Comparison of ENCODE assay signal across 20 cellular contexts in the genomic region with DNA sequence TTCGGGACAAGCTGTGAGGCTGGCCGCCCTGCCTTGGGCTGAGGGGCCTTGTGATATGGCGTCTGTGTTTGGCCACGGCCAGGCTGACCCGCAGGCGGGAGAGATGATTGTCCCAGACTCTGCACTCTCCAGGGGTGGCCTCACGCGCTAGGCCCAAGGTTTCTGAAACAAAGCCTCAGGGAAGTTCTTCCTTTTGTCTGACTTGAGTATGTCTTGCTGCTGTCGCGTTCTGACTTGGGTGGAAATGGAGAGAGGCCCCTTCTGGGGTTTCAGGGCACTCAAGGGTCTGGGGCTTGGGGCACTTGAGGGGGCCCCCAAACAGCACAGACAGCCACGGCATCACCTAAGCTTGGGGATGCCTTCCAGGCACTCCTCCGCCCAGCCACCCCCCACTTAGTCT. TPM values are rescaled to one million over a fixed set of nuclear protein-coding genes. Genes with fewer than 3 reads are reported as not detected.
A peak's percentile ranks its signal among the peaks of the same experiment; 100 is the strongest.
DNase-seq lines count a peak whose midpoint lies in the region; ATAC-seq and TF ChIP-seq lines count a peak whose summit lies in the region.
"Had no signal": no experiment of that assay in that cellular context is flagged by ENCODE, and none has a peak within 500 bp of the region (broad histone marks: within the 10 kb centered on the region; RNA-seq: fewer than 3 reads in every experiment).

No MANE protein-coding gene starts in this region.

- H3K4me3 ChIP-seq in cardiac muscle cell (no peak overlapping the region), right cardiac atrium (ENCODE audit: low read length) (no peak overlapping the region), endodermal cell (ENCODE audit: low read length) (no peak overlapping the region)
- H3K4me3 ChIP-seq: left ventricle myocardium inferior, right lobe of liver, spleen, uterus had no signal

- ATAC-seq in right cardiac atrium (no peak), GM18520 (IDR thresholded peaks at IDR 0.05; ENCODE audit: unreplicated experiment) (no peak)

- H3K36me3 ChIP-seq in cardiac muscle cell (no peaks in the 10 kb centered on the region), endodermal cell (ENCODE audit: control insufficient read depth, insufficient read depth, low read length) (no peaks in the 10 kb centered on the region)
- H3K36me3 ChIP-seq: left ventricle myocardium inferior, right lobe of liver, spleen, uterus had no signal

- 70% methylated on average over 12 of the region's 12 CpGs for whole genome bisulfite sequencing in right cardiac atrium
- 80 to 84% methylated on average over 10 to 12 of the region's 12 CpGs for WGBS in endodermal cell (ENCODE audit: insufficient coverage in 1 of 2, insufficient read length in 1 of 2), 2 experiments

- H3K27me3 ChIP-seq in cardiac muscle cell (peaks cover 33% of the 10 kb centered on the region), right cardiac atrium (ENCODE audit: control insufficient read depth, insufficient read depth) (no peaks in the 10 kb centered on the region), endodermal cell (ENCODE audit: control insufficient read depth, insufficient read depth, low read length, poor library complexity, severe bottlenecking) (peaks cover 75% of the 10 kb centered on the region)
- H3K27me3 ChIP-seq: right lobe of liver had no signal

- H3K27ac Mint-ChIP-seq in endodermal cell: no peak overlapping the region
- no peak overlapping the region for H3K27ac Mint-ChIP-seq in activated naive CD4-positive, alpha-beta T cell treated with anti-CD3 and anti-CD28 coated beads, Interleukin-2, amount 10 ng/mL, durations not matched to agents 7 days and 5 days
- H3K27ac Mint-ChIP-seq: activated naive CD8-positive, alpha-beta T cell treated with anti-CD3 and anti-CD28 coated beads for 36 hours; CD8-positive, alpha-beta memory T cell; effector memory CD8-positive, alpha-beta T cell; stimulated activated naive CD8-positive, alpha-beta T cell treated with anti-CD3 and anti-CD28 coated beads, Interleukin-15, Interleukin-2, amounts not matched to agents 100 ng/mL and 50 ng/mL, for 24 hours had no signal

- H3K9me3 ChIP-seq in cardiac muscle cell (ENCODE audit: low read depth) (no peaks in the 10 kb centered on the region), right cardiac atrium (ENCODE audit: control insufficient read depth, low read length) (no peaks in the 10 kb centered on the region), endodermal cell (ENCODE audit: control insufficient read depth, low read length) (no peaks in the 10 kb centered on the region)
- H3K9me3 ChIP-seq: left ventricle myocardium inferior, right lobe of liver, spleen, uterus had no signal

- peaks cover 3% of the 10 kb centered on the region for H3K4me1 Mint-ChIP-seq in endodermal cell
- peaks cover 12% of the 10 kb centered on the region for H3K4me1 Mint-ChIP-seq in activated naive CD4-positive, alpha-beta T cell treated with anti-CD3 and anti-CD28 coated beads, Interleukin-2, amount 10 ng/mL, durations not matched to agents 7 days and 5 days

- H3K9ac ChIP-seq in endodermal cell (ENCODE audit: extremely low read depth, low read length, poor library complexity, severe bottlenecking): no peak overlapping the region

- TF ChIP-seq CTCF in cardiac muscle cell (IDR thresholded peaks at IDR 0.05; ENCODE audit: low read depth, low read length) (no peak), endodermal cell (conservative IDR thresholded peaks at IDR 0.05) (no peak)

- H3K4me3 Mint-ChIP-seq in endodermal cell: no peak overlapping the region
- no peak overlapping the region for H3K4me3 Mint-ChIP-seq in activated naive CD4-positive, alpha-beta T cell treated with anti-CD3 and anti-CD28 coated beads, Interleukin-2, amount 10 ng/mL, durations not matched to agents 7 days and 5 days
- H3K4me3 Mint-ChIP-seq: activated naive CD8-positive, alpha-beta T cell treated with anti-CD3 and anti-CD28 coated beads for 36 hours; effector memory CD8-positive, alpha-beta T cell; stimulated activated naive CD8-positive, alpha-beta T cell treated with anti-CD3 and anti-CD28 coated beads, Interleukin-15, Interleukin-2, amounts not matched to agents 100 ng/mL and 50 ng/mL, for 24 hours had no signal

- DNase-seq in cardiac muscle cell (ENCODE audit: low read depth in 1 of 2, low spot score in 1 of 2): no peak
- no peak for DNase-seq in right cardiac atrium
- no peak for DNase-seq in endodermal cell
- DNase-seq in iPS-NIHi7 (ENCODE audit: extremely low spot score): no peak
- DNase-seq in activated naive CD4-positive, alpha-beta T cell treated with anti-CD3 and anti-CD28 coated beads, Interleukin-2, amount 10 ng/mL, durations not matched to agents 7 days and 5 days: no peak
- DNase-seq: cortex of kidney, DMS 273 treated with DMSO at 0.1 percent for 48 hours, NCI-H1694 treated with DMSO at 0.1 percent for 48 hours had no signal

- peaks cover 16% of the 10 kb centered on the region for H3K4me1 ChIP-seq in cardiac muscle cell (ENCODE audit: low read depth)
- no peaks in the 10 kb centered on the region for H3K4me1 ChIP-seq in right cardiac atrium (ENCODE audit: control insufficient read depth, insufficient read depth, low read length)
- H3K4me1 ChIP-seq in endodermal cell (ENCODE audit: control insufficient read depth, insufficient read depth, low read length): no peaks in the 10 kb centered on the region

- H3K36me3 Mint-ChIP-seq in endodermal cell (ENCODE audit: low read depth): no peaks in the 10 kb centered on the region
- no peaks in the 10 kb centered on the region for H3K36me3 Mint-ChIP-seq in activated naive CD4-positive, alpha-beta T cell treated with anti-CD3 and anti-CD28 coated beads, Interleukin-2, amount 10 ng/mL, durations not matched to agents 7 days and 5 days
- H3K36me3 Mint-ChIP-seq: activated naive CD8-positive, alpha-beta T cell treated with anti-CD3 and anti-CD28 coated beads for 36 hours; CD8-positive, alpha-beta memory T cell had no signal

- H3K9me3 Mint-ChIP-seq in endodermal cell: no peaks in the 10 kb centered on the region
- no peaks in the 10 kb centered on the region for H3K9me3 Mint-ChIP-seq in activated naive CD4-positive, alpha-beta T cell treated with anti-CD3 and anti-CD28 coated beads, Interleukin-2, amount 10 ng/mL, durations not matched to agents 7 days and 5 days
- H3K9me3 Mint-ChIP-seq: activated naive CD8-positive, alpha-beta T cell treated with anti-CD3 and anti-CD28 coated beads for 36 hours; CD8-positive, alpha-beta memory T cell; effector memory CD8-positive, alpha-beta T cell; stimulated activated naive CD8-positive, alpha-beta T cell treated with anti-CD3 and anti-CD28 coated beads, Interleukin-15, Interleukin-2, amounts not matched to agents 100 ng/mL and 50 ng/mL, for 24 hours had no signal

- CTCF ChIA-PET in activated naive CD4-positive, alpha-beta T cell treated with anti-CD3 and anti-CD28 coated beads, Interleukin-2, amount 10 ng/mL, durations not matched to agents 7 days and 5 days (lab: Charles Lee): interaction anchor here (1.5 to 6.7 kb wide), 2 partner anchors 70 to 74 kb away, joined by 3 to 94 read pairs; no protein-coding TSS in a partner anchor

- H3K27me3 Mint-ChIP-seq in endodermal cell (ENCODE audit: insufficient read depth): peaks cover 69% of the 10 kb centered on the region
- peaks cover 89% of the 10 kb centered on the region for H3K27me3 Mint-ChIP-seq in activated naive CD4-positive, alpha-beta T cell treated with anti-CD3 and anti-CD28 coated beads, Interleukin-2, amount 10 ng/mL, durations not matched to agents 7 days and 5 days

- H3K27ac ChIP-seq in cardiac muscle cell (peak overlapping the region; percentile 53), right cardiac atrium (ENCODE audit: low read length) (no peak overlapping the region), endodermal cell (ENCODE audit: low read depth, low read length) (peak overlapping the region; percentile 97)
- H3K27ac ChIP-seq: left ventricle myocardium inferior, right lobe of liver, spleen, uterus had no signal

- intact Hi-C loops in right cardiac atrium (cut with DNase I): loop anchor here in 3 of 4 donors (5.0 to 10.0 kb wide), 3 partner anchors 74 to 344 kb away; a partner anchor contains a TSS

RNA-seq across cellular contexts. Expression of a gene that starts 3.8 kb away (rescaled TPM):
- total RNA-seq in cardiac muscle cell (93.9 and 186 TPM in 2 replicates), right cardiac atrium (10 to 100 TPM; 65.2 to 75.0 (median 69.4) TPM), endodermal cell (10 to 100 TPM; 33.4 to 38.5 TPM)
- polyA plus RNA-seq in cardiac muscle cell (299 and 330 TPM in 2 replicates), right cardiac atrium (68.2 TPM)
- polyA plus RNA-seq in endodermal cell (2013, experiment 1 of 2): 90.9 TPM
- 95.7 TPM for polyA plus RNA-seq in endodermal cell (2013, experiment 2 of 2)

RNA-seq across cellular contexts. Expression of a gene that starts 5.5 kb away (rescaled TPM):
- total RNA-seq in cardiac muscle cell: 0.12 and 0.74 TPM in 2 replicates
- polyA plus RNA-seq in cardiac muscle cell: 0.59 and 1.4 TPM in 2 replicates
- total RNA-seq in right cardiac atrium: under 1 TPM; 0.19 to 0.38 (median 0.28) TPM
- 0.34 TPM for polyA plus RNA-seq in right cardiac atrium
- 1 to 10 TPM in 1 of 2 donors, under 1 TPM in 1; 0.38 to 2.2 TPM for total RNA-seq in endodermal cell
- 4.7 TPM for polyA plus RNA-seq in endodermal cell (2013, experiment 1 of 2)
- 3.9 TPM for polyA plus RNA-seq in endodermal cell (2013, experiment 2 of 2)
- total RNA-seq: mesenteric fat pad, posterior vena cava had no signal
- polyA plus RNA-seq: aorta had no signal

RNA-seq across cellular contexts. Expression of a gene that starts 9.9 kb away (rescaled TPM):
- total RNA-seq in cardiac muscle cell (55.1 and 62.5 TPM in 2 replicates), right cardiac atrium (10 to 100 TPM; 25.7 to 38.8 (median 33.2) TPM), endodermal cell (10 to 100 TPM; 36.9 to 40.6 TPM)
- polyA plus RNA-seq in cardiac muscle cell (72.4 and 82.6 TPM in 2 replicates), right cardiac atrium (37.6 TPM)
- polyA plus RNA-seq in endodermal cell (2013, experiment 1 of 2): 19.4 TPM
- polyA plus RNA-seq in endodermal cell (2013, experiment 2 of 2): 22.1 TPM

RNA-seq across cellular contexts. Expression of a gene that starts 15.2 kb away (rescaled TPM):
- total RNA-seq in cardiac muscle cell (9.7 and 16.5 TPM in 2 replicates), right cardiac atrium (under 1 TPM in 3 of 4 donors, not detected in 1; 0.36 to 0.97 (median 0.40) TPM), endodermal cell (1 to 10 TPM; 6.5 to 8.1 TPM)
- polyA plus RNA-seq in cardiac muscle cell (3.6 and 4.2 TPM in 2 replicates), right cardiac atrium (0.48 TPM)
- polyA plus RNA-seq in endodermal cell (2013, experiment 1 of 2): 3.7 TPM
- 3.1 TPM for polyA plus RNA-seq in endodermal cell (2013, experiment 2 of 2)

RNA-seq across cellular contexts. Expression of a gene that starts 15.8 kb away (rescaled TPM):
- total RNA-seq in cardiac muscle cell: 31.6 and 47.5 TPM in 2 replicates
- 27.7 and 37.0 TPM in 2 replicates for polyA plus RNA-seq in cardiac muscle cell
- total RNA-seq in right cardiac atrium: 10 to 100 TPM in 3 of 4 donors, 1 to 10 TPM in 1; 7.5 to 15.3 (median 12.0) TPM
- polyA plus RNA-seq in right cardiac atrium: 21.0 TPM
- 10 to 100 TPM in 1 of 2 donors, 1 to 10 TPM in 1; 8.9 to 11.4 TPM for total RNA-seq in endodermal cell
- polyA plus RNA-seq in endodermal cell (2013, experiment 1 of 2): 7.5 TPM
- 6.2 TPM for polyA plus RNA-seq in endodermal cell (2013, experiment 2 of 2)
